ENCODE assay signal across 13 cellular contexts in the genomic region with DNA sequence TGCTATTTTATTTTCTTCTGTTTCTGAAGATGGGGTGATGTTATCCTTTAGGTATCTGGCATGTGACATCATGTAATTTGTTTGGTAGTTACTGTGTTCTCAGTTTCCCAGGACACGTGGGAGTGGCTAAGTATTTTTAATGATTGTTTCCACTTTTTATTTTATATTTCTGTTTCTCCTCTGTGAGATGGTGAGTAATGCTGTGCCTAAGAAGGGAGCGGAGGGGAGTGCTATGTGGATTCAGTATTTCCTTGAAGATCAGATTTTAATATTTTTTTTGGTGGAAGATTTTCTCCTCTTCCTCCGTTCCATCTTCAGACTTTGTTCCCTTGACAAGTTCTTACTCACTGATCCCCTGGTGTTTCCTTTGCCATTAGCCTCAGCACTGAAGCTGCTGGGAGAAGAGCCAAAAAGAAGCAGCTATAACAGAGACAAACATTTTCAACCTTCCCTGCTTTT.
DNase-seq lines count a peak whose midpoint lies in the region; ATAC-seq and TF ChIP-seq lines count a peak whose summit lies in the region.
"Had no signal": no experiment of that assay in that cellular context is flagged by ENCODE, and none has a peak within 500 bp of the region (broad histone marks: within the 10 kb centered on the region; RNA-seq: fewer than 3 reads in every experiment).

No MANE protein-coding gene starts in this region.

- no peaks in the 10 kb centered on the region for H3K79me2 ChIP-seq in mammary epithelial cell (ENCODE audit: insufficient read depth, low read length)
- no peaks in the 10 kb centered on the region for H3K79me2 ChIP-seq in mesendoderm (ENCODE audit: control insufficient read depth, insufficient read depth, low read length)

- H3K79me1 ChIP-seq in mesendoderm (ENCODE audit: low read length), result no peaks in the 10 kb centered on the region

- no TSS peak for BruUV-seq in mammary epithelial cell (replicated peaks; lab: Mats Ljungman, UMichigan)

- no peak overlapping the region for H4K8ac ChIP-seq in mesendoderm (ENCODE audit: low read depth, low read length)

- H2AK5ac ChIP-seq in mesendoderm (ENCODE audit: low read length), result no peak overlapping the region

- in situ Hi-C loops in mammary epithelial cell (cut with MboI; ENCODE audit: low sequenced_read_pairs in 2 of 2), result no loop called here
- in situ Hi-C loops in GM13977 (cut with MboI; ENCODE audit: low pct_unique_long_range_greater_than_20kb, low sequenced_read_pairs, unreplicated experiment), result no loop called here

- dilution Hi-C loops in mammary epithelial cell (cut with HindIII; ENCODE audit: low sequenced_read_pairs), result no loop called here

- no peak overlapping the region for H2BK15ac ChIP-seq in mesendoderm (replicated peaks; ENCODE audit: low read depth)

- H3K4me1 Mint-ChIP-seq in endodermal cell, result peaks cover 2% of the 10 kb centered on the region
- H3K4me1 Mint-ChIP-seq in activated CD8-positive, alpha-beta T cell treated with anti-CD3 and anti-CD28 coated beads for 36 hours (ENCODE audit: low read depth), result no peaks in the 10 kb centered on the region
- H3K4me1 Mint-ChIP-seq: IgD-negative memory B cell; naive thymus-derived CD4-positive, alpha-beta T cell had no signal

- H3K27me3 ChIP-seq in mammary epithelial cell (ENCODE audit: insufficient read depth, low read length), result no peaks in the 10 kb centered on the region
- H3K27me3 ChIP-seq in mesendoderm (ENCODE audit: insufficient read depth, low read length, poor library complexity), result no peaks in the 10 kb centered on the region
- H3K27me3 ChIP-seq in endodermal cell (ENCODE audit: control insufficient read depth, insufficient read depth, low read length, poor library complexity, severe bottlenecking), result no peaks in the 10 kb centered on the region

- no peak overlapping the region for H3K9ac ChIP-seq in mammary epithelial cell (ENCODE audit: insufficient read depth, low read length)
- H3K9ac ChIP-seq in mesendoderm (ENCODE audit: low read length), result no peak overlapping the region
- no peak overlapping the region for H3K9ac ChIP-seq in endodermal cell (ENCODE audit: extremely low read depth, low read length, poor library complexity, severe bottlenecking)

- no peaks in the 10 kb centered on the region for H3K36me3 Mint-ChIP-seq in endodermal cell (ENCODE audit: low read depth)
- no peaks in the 10 kb centered on the region for H3K36me3 Mint-ChIP-seq in activated CD8-positive, alpha-beta T cell treated with anti-CD3 and anti-CD28 coated beads for 36 hours (ENCODE audit: low read depth)
- H3K36me3 Mint-ChIP-seq: IgD-negative memory B cell; naive thymus-derived CD4-positive, alpha-beta T cell had no signal

- H3K4ac ChIP-seq in mesendoderm (ENCODE audit: low read depth, low read length), result no peak overlapping the region

- no peaks in the 10 kb centered on the region for H3K36me3 ChIP-seq in mammary epithelial cell (ENCODE audit: insufficient read depth, low read length)
- no peaks in the 10 kb centered on the region for H3K36me3 ChIP-seq in mesendoderm (ENCODE audit: control insufficient read depth, insufficient read depth, low read length)
- H3K36me3 ChIP-seq in endodermal cell (ENCODE audit: control insufficient read depth, insufficient read depth, low read length), result no peaks in the 10 kb centered on the region

- H3K4me3 Mint-ChIP-seq in endodermal cell, result no peak overlapping the region
- no peak overlapping the region for H3K4me3 Mint-ChIP-seq in activated CD8-positive, alpha-beta T cell treated with anti-CD3 and anti-CD28 coated beads for 36 hours
- H3K4me3 Mint-ChIP-seq: IgD-negative memory B cell; naive thymus-derived CD4-positive, alpha-beta T cell had no signal

- ATAC-seq in activated CD8-positive, alpha-beta T cell treated with anti-CD3 and anti-CD28 coated beads for 36 hours, result no peak
- ATAC-seq: naive thymus-derived CD4-positive, alpha-beta T cell had no signal

- no peak overlapping the region for H3K18ac ChIP-seq in mesendoderm (ENCODE audit: low read length)

- H3K27ac ChIP-seq in mammary epithelial cell (ENCODE audit: insufficient read depth, low read depth, low read length) (peak overlapping the region; percentile 37), mesendoderm (ENCODE audit: low read depth, low read length) (no peak overlapping the region), endodermal cell (ENCODE audit: low read depth, low read length) (no peak overlapping the region)

- no peak overlapping the region for H2BK120ac ChIP-seq in mesendoderm (ENCODE audit: low read depth, low read length)

- H2AFZ ChIP-seq in mammary epithelial cell (ENCODE audit: low read depth, low read length), result peak overlapping the region; percentile 11

- H3K4me1 ChIP-seq in mammary epithelial cell (ENCODE audit: insufficient read depth, low read length) (peaks cover 12% of the 10 kb centered on the region), mesendoderm (ENCODE audit: control insufficient read depth, low read depth, low read length) (no peaks in the 10 kb centered on the region), endodermal cell (ENCODE audit: control insufficient read depth, insufficient read depth, low read length) (no peaks in the 10 kb centered on the region)

- DNase-seq in A172 (ENCODE audit: low spot score) (peak; percentile 69), HT1080 (ENCODE audit: low read depth) (peak; percentile 18), mammary epithelial cell (peak; percentile 58), mesendoderm (peak; percentile 16), endodermal cell (no peak), GM13977 (ENCODE audit: low spot score) (no peak)
- no peak for DNase-seq in activated CD8-positive, alpha-beta T cell treated with anti-CD3 and anti-CD28 coated beads for 36 hours
- no peak for DNase-seq in activated CD8-positive, alpha-beta memory T cell treated with anti-CD3 and anti-CD28 coated beads, Interleukin-2, amount 50 U/mL, for 48 hours
- DNase-seq: glutamatergic neuron; naive thymus-derived CD4-positive, alpha-beta T cell; NCI-H510A; T-helper 9 cell had no signal

- no peaks in the 10 kb centered on the region for H3K27me3 Mint-ChIP-seq in endodermal cell (ENCODE audit: insufficient read depth)
- peaks cover 1% of the 10 kb centered on the region for H3K27me3 Mint-ChIP-seq in activated CD8-positive, alpha-beta T cell treated with anti-CD3 and anti-CD28 coated beads for 36 hours
- H3K27me3 Mint-ChIP-seq: IgD-negative memory B cell had no signal

- H4K5ac ChIP-seq in mesendoderm (ENCODE audit: low read length), result no peak overlapping the region

- TF ChIP-seq CTCF in mammary epithelial cell (conservative IDR thresholded peaks at IDR 0.05 in 1 of 2, IDR thresholded peaks at IDR 0.05 in 1 of 2; ENCODE audit: extremely low read depth in 1 of 2, insufficient read depth in 1 of 2, low read depth in 1 of 2, low read length in 2 of 2) (no peak), endodermal cell (conservative IDR thresholded peaks at IDR 0.05) (no peak), GM13977 (IDR thresholded peaks at IDR 0.05; ENCODE audit: extremely low read depth, insufficient read depth, missing control alignments) (no peak)
- no peak for TF ChIP-seq CTCF in activated CD8-positive, alpha-beta T cell treated with anti-CD3 and anti-CD28 coated beads for 36 hours (IDR thresholded peaks at IDR 0.05)

- WGBS in mammary epithelial cell (ENCODE audit: low coverage, missing lambda C conversion rate), result 43% methylated on average over 3 of the region's 3 CpGs
- WGBS in mesendoderm (ENCODE audit: extremely low coverage, insufficient coverage, low lambda C conversion rate), result no CpG with 5 or more reads among the region's 3 CpGs
- WGBS in endodermal cell (ENCODE audit: insufficient coverage in 1 of 2, insufficient read length in 1 of 2), 2 experiments, result 88% methylated on average over 3 of the region's 3 CpGs; no CpG with 5 or more reads in 1 of the 2 experiments

- no peak overlapping the region for H3K56ac ChIP-seq in mesendoderm (ENCODE audit: low read length)

- no peaks in the 10 kb centered on the region for H3K9me3 Mint-ChIP-seq in endodermal cell
- peaks cover 2% of the 10 kb centered on the region for H3K9me3 Mint-ChIP-seq in activated CD8-positive, alpha-beta T cell treated with anti-CD3 and anti-CD28 coated beads for 36 hours
- H3K9me3 Mint-ChIP-seq: IgD-negative memory B cell had no signal

- no peak overlapping the region for H3K23ac ChIP-seq in mesendoderm (ENCODE audit: low read length)

- H4K20me1 ChIP-seq in mammary epithelial cell (ENCODE audit: insufficient read depth, low read length), result no peaks in the 10 kb centered on the region

- POLR2A ChIA-PET in activated CD8-positive, alpha-beta T cell treated with anti-CD3 and anti-CD28 coated beads for 36 hours (lab: Charles Lee), result no interaction called here

- CTCF ChIA-PET in mammary epithelial cell (lab: Charles Lee; ENCODE audit: low non-redundant PET), result no interaction called here
- CTCF ChIA-PET in activated CD8-positive, alpha-beta T cell treated with anti-CD3 and anti-CD28 coated beads for 36 hours (lab: Charles Lee), result no interaction called here

- intact Hi-C loops in mammary epithelial cell (cut with micrococcal nuclease), result loop anchor here (5.0 kb wide), 1 partner anchor 155 kb away; no protein-coding TSS in a partner anchor
- intact Hi-C loops in activated CD8-positive, alpha-beta T cell treated with anti-CD3 and anti-CD28 coated beads for 36 hours (cut with micrococcal nuclease), result no loop called here

- peak overlapping the region; percentile 6 for H3K4me2 ChIP-seq in mammary epithelial cell (ENCODE audit: insufficient read depth, low read depth, low read length)
- H3K4me2 ChIP-seq in mesendoderm (ENCODE audit: low read length), result no peak overlapping the region

- H3K4me3 ChIP-seq in mammary epithelial cell (replicated peaks in 1 of 3; ENCODE audit: insufficient read depth in 1 of 3, low read depth in 2 of 3, low read length in 3 of 3) (no peak overlapping the region), mesendoderm (ENCODE audit: low read length) (no peak overlapping the region), endodermal cell (ENCODE audit: low read length) (no peak overlapping the region)

- H3K27ac Mint-ChIP-seq in endodermal cell, result no peak overlapping the region
- H3K27ac Mint-ChIP-seq in activated CD8-positive, alpha-beta T cell treated with anti-CD3 and anti-CD28 coated beads for 36 hours, result no peak overlapping the region
- H3K27ac Mint-ChIP-seq: IgD-negative memory B cell; naive thymus-derived CD4-positive, alpha-beta T cell had no signal

- no peaks in the 10 kb centered on the region for H3K9me3 ChIP-seq in mammary epithelial cell (replicated peaks; ENCODE audit: insufficient read depth, low read length)
- H3K9me3 ChIP-seq in endodermal cell (ENCODE audit: control insufficient read depth, low read length), result no peaks in the 10 kb centered on the region

- H2BK5ac ChIP-seq in mesendoderm (ENCODE audit: low read length), result no peak overlapping the region

Comparison
In these comparisons a context has a peak if more than half of its experiments do, and no peak if none do; other contexts are left out.
1. DNase-seq: peak in A172 (single experiment), HT1080 (single experiment), mammary epithelial cell (single experiment) and mesendoderm (single experiment); none in endodermal cell (single experiment), GM13977 (single experiment), activated CD8-positive, alpha-beta T cell treated with anti-CD3 and anti-CD28 coated beads for 36 hours (single experiment) and activated CD8-positive, alpha-beta memory T cell treated with anti-CD3 and anti-CD28 coated beads, Interleukin-2, amount 50 U/mL, for 48 hours (single experiment).